ENCODE assay signal across 20 cellular contexts in genomic region chr3:114231616-114232015, GRCh38. TPM values are rescaled to one million over a fixed set of nuclear protein-coding genes. Genes with fewer than 3 reads are reported as not detected.
DNase-seq lines count a peak whose midpoint lies in the region; ATAC-seq, FAIRE-seq and TF ChIP-seq lines count a peak whose summit lies in the region.
"Had no signal": no experiment of that assay in that cellular context is flagged by ENCODE, and none has a peak within 500 bp of the region (broad histone marks: within the 10 kb centered on the region; RNA-seq: fewer than 3 reads in every experiment).

No MANE protein-coding gene starts in this region.

- H3K4me1 ChIP-seq in PC-9 (replicated peaks; ENCODE audit: insufficient read depth) (no peaks in the 10 kb centered on the region), Karpas-422 (ENCODE audit: low read length) (peaks cover 3% of the 10 kb centered on the region)

- POLR2A ChIA-PET in PC-9 (lab: Charles Lee; ENCODE audit: unreplicated experiment): no interaction called here

- no peaks in the 10 kb centered on the region for H3K27me3 ChIP-seq in bronchial epithelial cell (ENCODE audit: control insufficient read depth, insufficient read depth, low read length)
- H3K27me3 ChIP-seq in PC-9 (ENCODE audit: insufficient read depth, low read depth): no peaks in the 10 kb centered on the region
- no peaks in the 10 kb centered on the region for H3K27me3 ChIP-seq in Karpas-422 (ENCODE audit: low read length)

- peak; percentile 83 for FAIRE-seq in bronchial epithelial cell (lab: Jason Lieb, UNC)
- FAIRE-seq: H1, TTC549 had no signal

- H3K27ac ChIP-seq in PC-9: no peak overlapping the region
- no peak overlapping the region for H3K27ac ChIP-seq in Karpas-422 (ENCODE audit: low read length)
- H3K27ac ChIP-seq: 22Rv1, epithelial cell of prostate had no signal

- no TSS peak for BruUV-seq in PC-9 (replicated peaks; lab: Mats Ljungman, UMichigan)

- H3K4me3 ChIP-seq in bronchial epithelial cell (ENCODE audit: low read depth, low read length) (no peak overlapping the region), PC-9 (no peak overlapping the region), Karpas-422 (ENCODE audit: low read length) (no peak overlapping the region)

- no peak for ATAC-seq in GM18520 (IDR thresholded peaks at IDR 0.05; ENCODE audit: unreplicated experiment)

- no peak overlapping the region for H3K9ac ChIP-seq in Karpas-422 (ENCODE audit: low read length)

- H2AFZ ChIP-seq in PC-9 (no peak overlapping the region), Karpas-422 (ENCODE audit: low read length) (no peak overlapping the region)

- CTCF ChIA-PET in PC-9 (lab: Charles Lee): no interaction called here

- H3K9me3 ChIP-seq in PC-9 (ENCODE audit: insufficient read depth, low read depth) (no peaks in the 10 kb centered on the region), Karpas-422 (ENCODE audit: low read length) (no peaks in the 10 kb centered on the region)

- TF ChIP-seq CTCF in bronchial epithelial cell (IDR thresholded peaks at IDR 0.05; ENCODE audit: insufficient read depth, low read length, severe bottlenecking) (no peak), PC-9 (conservative IDR thresholded peaks at IDR 0.05) (no peak)

- H3K36me3 ChIP-seq in bronchial epithelial cell (ENCODE audit: control insufficient read depth, insufficient read depth, low read length) (no peaks in the 10 kb centered on the region), PC-9 (ENCODE audit: low read depth) (no peaks in the 10 kb centered on the region), Karpas-422 (ENCODE audit: insufficient read depth, low read length) (no peaks in the 10 kb centered on the region)

- intact Hi-C loops in PC-9 (cut with micrococcal nuclease; ENCODE audit: unreplicated experiment): no loop called here

- H3K4me2 ChIP-seq in PC-9: no peak overlapping the region
- H3K4me2 ChIP-seq in Karpas-422 (ENCODE audit: low read depth, low read length, poor library complexity, severe bottlenecking): no peak overlapping the region

- H3F3A ChIP-seq in PC-9 (ENCODE audit: insufficient read depth, low read depth): no peaks in the 10 kb centered on the region

- H3K9me2 ChIP-seq in PC-9 (ENCODE audit: insufficient read depth) (no peaks in the 10 kb centered on the region), Karpas-422 (replicated peaks; ENCODE audit: insufficient read depth, low read length) (no peaks in the 10 kb centered on the region)

- H3K79me2 ChIP-seq in PC-9 (ENCODE audit: low read depth) (no peaks in the 10 kb centered on the region), Karpas-422 (ENCODE audit: low read length) (no peaks in the 10 kb centered on the region)

- DNase-seq in NK-92 treated with Interleukin-12 subunit alpha and Interleukin-12 subunit beta, amount 100 ng/mL, for 24 hours (lab: John Stamatoyannopoulos, UW): peak; percentile 60
- DNase-seq in NK-92 (lab: John Stamatoyannopoulos, UW; ENCODE audit: unreplicated experiment) (no peak), activated T-cell treated with anti-CD3 and anti-CD28 coated beads for 4 hours (peak; percentile 24), bronchial epithelial cell (ENCODE audit: low read depth) (no peak), PC-9 (no peak), Karpas-422 (no peak)
- peak; percentile 40 for DNase-seq in stimulated activated naive CD4-positive, alpha-beta T cell treated with Interleukin-2 at 50 U/mL for 16 hours (lab: John Stamatoyannopoulos, UW)
- DNase-seq: head of caudate nucleus, NCI-H1694 treated with DMSO at 0.1 percent for 48 hours, NCI-H82, posterior cingulate gyrus, Right ventricle myocardium superior had no signal

- H4K20me1 ChIP-seq in PC-9 (ENCODE audit: insufficient read depth): no peaks in the 10 kb centered on the region
- no peaks in the 10 kb centered on the region for H4K20me1 ChIP-seq in Karpas-422 (ENCODE audit: insufficient read depth, low read depth, low read length)

RNA-seq across cellular contexts. Expression of gene ZNF80, which starts 5.8 kb away (rescaled TPM):
- total RNA-seq in bronchial epithelial cell (not detected in 2 replicates), PC-9 (2021) (not detected in 2 replicates)
- total RNA-seq in Karpas-422 (2014; rRNA removed; shearing (Covaris generic); ENCODE audit: low replicate concordance): not detected in 2 replicates
- total RNA-seq: H1, kidney epithelial cell, Right ventricle myocardium superior had no signal

RNA-seq across cellular contexts. Expression of gene DRD3, which starts 52.8 kb away (rescaled TPM):
- total RNA-seq in bronchial epithelial cell (not detected in 2 replicates), PC-9 (2021) (not detected in 2 replicates)
- not detected in 2 replicates for total RNA-seq in Karpas-422 (2014; rRNA removed; shearing (Covaris generic); ENCODE audit: low replicate concordance)
- total RNA-seq: kidney epithelial cell, LHCN-M2, mononuclear cell, Right ventricle myocardium superior had no signal

Comparison
In these comparisons a context has a peak if more than half of its experiments do, and no peak if none do; other contexts are left out.
1. DNase-seq: peak in NK-92 treated with Interleukin-12 subunit alpha and Interleukin-12 subunit beta, amount 100 ng/mL, for 24 hours (single experiment), activated T-cell treated with anti-CD3 and anti-CD28 coated beads for 4 hours (single experiment) and stimulated activated naive CD4-positive, alpha-beta T cell treated with Interleukin-2 at 50 U/mL for 16 hours (single experiment); none in NK-92 (single experiment), bronchial epithelial cell (single experiment), PC-9 (0 of 2) and Karpas-422 (single experiment).